ENCODE assay signal across 12 cellular contexts in the genomic region with DNA sequence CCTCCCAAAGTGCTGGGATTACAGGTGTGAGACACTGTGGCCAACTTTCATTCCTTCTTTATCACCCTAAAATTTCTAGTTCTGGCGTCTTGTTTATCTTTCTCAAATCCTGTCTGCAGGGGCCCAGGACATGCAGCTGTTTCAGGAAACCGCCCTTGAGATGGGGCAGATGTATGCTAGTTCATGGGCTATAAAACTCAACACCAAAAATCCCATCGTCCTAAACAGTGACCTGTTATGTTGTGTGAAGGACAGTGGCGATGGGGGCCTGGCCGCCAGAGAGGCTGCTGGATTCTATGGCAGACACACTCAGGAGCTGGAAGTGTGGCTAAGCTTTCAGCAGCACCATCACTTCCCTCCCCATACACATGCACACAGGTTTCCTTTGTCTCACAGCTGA. TPM values are rescaled to one million over a fixed set of nuclear protein-coding genes. Genes with fewer than 3 reads are reported as not detected.
"Had no signal": no experiment of that assay in that cellular context is flagged by ENCODE, and none has a peak within 500 bp of the region (broad histone marks: within the 10 kb centered on the region; RNA-seq: fewer than 3 reads in every experiment).

No MANE protein-coding gene starts in this region.

- H3K27me3 Mint-ChIP-seq: activated CD4-positive, alpha-beta memory T cell treated with anti-CD3 and anti-CD28 coated beads for 36 hours had no signal

- H3K4me3 Mint-ChIP-seq: activated CD4-positive, alpha-beta memory T cell treated with anti-CD3 and anti-CD28 coated beads for 36 hours; activated T-cell treated with anti-CD3 and anti-CD28 coated beads, Interleukin-2, amount 50 U/mL, for 4 hours; nephron; T-helper 2 cell treated with Interferon-gamma antibody and Interleukin-4, amounts not matched to agents 5 μg/mL and 100 μg/mL, for 36 hours had no signal

- H3K9me3 ChIP-seq: ascending aorta, mucosa of descending colon, stomach had no signal

- ATAC-seq: activated T-cell treated with anti-CD3 and anti-CD28 coated beads, Interleukin-2, amount 50 U/mL, for 4 hours; mucosa of descending colon had no signal

- H3K4me3 ChIP-seq: ascending aorta, mucosa of descending colon, stomach had no signal

- H3K27ac Mint-ChIP-seq: activated CD4-positive, alpha-beta memory T cell treated with anti-CD3 and anti-CD28 coated beads for 36 hours; nephron; T-helper 2 cell treated with Interferon-gamma antibody and Interleukin-4, amounts not matched to agents 5 μg/mL and 100 μg/mL, for 36 hours had no signal

- H3K27ac ChIP-seq: ascending aorta had no signal

- H3K9me3 Mint-ChIP-seq: activated CD4-positive, alpha-beta memory T cell treated with anti-CD3 and anti-CD28 coated beads for 36 hours; activated T-cell treated with anti-CD3 and anti-CD28 coated beads, Interleukin-2, amount 50 U/mL, for 4 hours; nephron; T-helper 2 cell treated with Interferon-gamma antibody and Interleukin-4, amounts not matched to agents 5 μg/mL and 100 μg/mL, for 36 hours had no signal

- H3K27me3 ChIP-seq: ascending aorta, stomach had no signal

- DNase-seq: activated CD4-positive, alpha-beta memory T cell treated with anti-CD3 and anti-CD28 coated beads for 36 hours; activated CD4-positive, alpha-beta T cell treated with anti-CD3 and anti-CD28 coated beads for 1 hour; activated gamma-delta T cell; activated T-cell treated with anti-CD3 and anti-CD28 coated beads, Interleukin-2, amount 50 U/mL, for 4 hours; caudate nucleus; stimulated activated CD4-positive, alpha-beta T cell treated with anti-CD3 and anti-CD28 coated beads, Interleukin-4, amount 100 ng/mL, for 1 hour; stimulated activated CD8-positive, alpha-beta memory T cell treated with anti-CD3 and anti-CD28 coated beads, Interleukin-4, amount 100 ng/mL, for 48 hours; stomach had no signal

RNA-seq across cellular contexts. Expression of a gene that starts 41.5 kb away (rescaled TPM):
- total RNA-seq: ascending aorta had no signal
